9 cellular contexts compared by ENCODE assay signal in the genomic region with DNA sequence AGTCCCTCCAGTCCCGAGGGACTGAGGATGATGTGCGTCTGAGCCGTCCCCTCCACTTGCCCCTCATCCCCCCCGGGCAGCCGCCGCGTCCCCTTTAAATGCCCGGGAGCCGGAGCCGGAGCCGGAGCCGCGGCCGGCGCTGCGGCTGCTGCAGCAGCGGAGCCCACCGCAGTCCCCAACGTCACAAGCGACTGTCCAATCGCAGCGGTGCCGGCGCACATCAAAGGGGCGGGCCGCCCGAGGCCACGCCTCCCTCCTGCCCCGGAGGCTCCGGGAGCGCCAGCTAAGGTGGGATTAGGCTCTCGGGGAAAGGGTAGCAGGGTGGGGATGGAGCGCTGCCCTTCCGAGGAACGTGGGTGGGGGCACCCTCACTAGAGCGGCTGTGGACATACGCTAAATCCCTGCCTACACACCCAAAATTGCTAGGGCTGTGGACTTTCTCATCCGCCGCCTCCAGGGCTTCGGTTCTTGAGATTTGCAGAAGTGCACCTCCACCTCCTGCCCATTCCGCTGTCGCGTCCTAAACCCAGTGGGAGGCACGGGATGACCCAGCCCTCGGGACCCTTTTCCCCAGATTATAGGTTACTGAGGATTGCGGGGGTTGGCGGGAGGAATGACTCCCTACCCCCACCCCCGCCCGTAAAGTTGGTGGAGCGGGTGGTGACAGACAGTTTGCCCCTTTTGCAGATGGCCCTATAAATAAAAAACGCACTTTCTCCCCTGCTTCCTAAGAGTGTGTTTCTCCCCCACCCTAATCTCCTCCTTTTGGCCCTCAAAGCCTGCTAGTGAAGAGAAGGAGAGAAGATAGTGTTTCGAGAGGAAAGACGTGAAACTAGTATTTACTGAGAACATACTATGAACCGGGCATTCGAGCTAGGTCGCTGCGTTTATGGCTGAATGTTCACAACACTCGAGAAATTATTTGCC. TPM values are rescaled to one million over a fixed set of nuclear protein-coding genes. Genes with fewer than 3 reads are reported as not detected.
A peak's percentile ranks its signal among the peaks of the same experiment; 100 is the strongest.
DNase-seq lines count a peak whose midpoint lies in the region; ATAC-seq and TF ChIP-seq lines count a peak whose summit lies in the region.
"Had no signal": no experiment of that assay in that cellular context is flagged by ENCODE, and none has a peak within 500 bp of the region (broad histone marks: within the 10 kb centered on the region; RNA-seq: fewer than 3 reads in every experiment).

A gene with protein sequence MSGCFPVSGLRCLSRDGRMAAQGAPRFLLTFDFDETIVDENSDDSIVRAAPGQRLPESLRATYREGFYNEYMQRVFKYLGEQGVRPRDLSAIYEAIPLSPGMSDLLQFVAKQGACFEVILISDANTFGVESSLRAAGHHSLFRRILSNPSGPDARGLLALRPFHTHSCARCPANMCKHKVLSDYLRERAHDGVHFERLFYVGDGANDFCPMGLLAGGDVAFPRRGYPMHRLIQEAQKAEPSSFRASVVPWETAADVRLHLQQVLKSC (minus strand): TSS at position 152 of the 927 bp plus-strand sequence. CDS start 4,096 bp downstream, outside the sequence.

- H3K4me3 ChIP-seq in HUES48 (ENCODE audit: low read depth, low read length) (peak within 1 kb of the TSS; percentile 96), fibroblast of mammary gland (ENCODE audit: control insufficient read depth, low read depth, low read length) (peak within 1 kb of the TSS; percentile 72)

- intact Hi-C loops in natural killer cell (cut with micrococcal nuclease), result loop anchor here (1.0 kb wide), 1 partner anchor 13 kb away; no protein-coding TSS in a partner anchor

- peak within 1 kb of the TSS; percentile 91 for H3K4me3 Mint-ChIP-seq in natural killer cell
- H3K4me3 Mint-ChIP-seq in stimulated activated naive B cell treated with anti-CD40 and anti-IgM and Interleukin-4, amounts not matched to agents 10 μg/mL and 1 μg/mL and 100 μg/mL, for 72 hours, result peak within 1 kb of the TSS; percentile 83 to 89

- 0 out of 2 replicates have a peak, but pooled peaks cover 7% of the 10 kb centered on the region for H3K4me1 ChIP-seq in HUES48 (ENCODE audit: control insufficient read depth, insufficient read depth, low read length)

- peaks cover 50% of the 10 kb centered on the region for H3K27me3 ChIP-seq in HUES48 (ENCODE audit: control insufficient read depth, insufficient read depth, low read length)

- H3K27me3 Mint-ChIP-seq in natural killer cell (ENCODE audit: low read depth in 2 of 2), result no peaks in the 10 kb centered on the region
- peaks cover 23 to 40% of the 10 kb centered on the region in 2 donors for H3K27me3 Mint-ChIP-seq in stimulated activated naive B cell treated with anti-CD40 and anti-IgM and Interleukin-4, amounts not matched to agents 10 μg/mL and 1 μg/mL and 100 μg/mL, for 72 hours

- TF ChIP-seq CTCF in fibroblast of mammary gland (conservative IDR thresholded peaks at IDR 0.05; ENCODE audit: control insufficient read depth, insufficient read depth, low read depth, low read length), result no peak
- no peak for TF ChIP-seq CTCF in natural killer cell (IDR thresholded peaks at IDR 0.05)

- no peaks in the 10 kb centered on the region for H3K9me3 ChIP-seq in HUES48 (ENCODE audit: control insufficient read depth, insufficient read depth, low read length)

- H3K9ac ChIP-seq in HUES48 (ENCODE audit: low read depth, low read length), result no peak within 1 kb of the TSS

- DNase-seq in COLO668 (lab: John Stamatoyannopoulos, UW; ENCODE audit: unreplicated experiment) (peak; percentile 19), activated T-helper 1 cell treated with Interleukin-2 at 50 U/mL for 16 hours (ENCODE audit: low read depth) (peak; percentile 77), fibroblast of mammary gland (ENCODE audit: low read depth) (peak; percentile 68), natural killer cell (peak; percentile 88)
- DNase-seq in stimulated activated naive B cell treated with anti-CD40 and anti-IgM and Interleukin-4, amounts not matched to agents 10 μg/mL and 1 μg/mL and 100 μg/mL, for 72 hours, result peak; percentile 74

- peaks cover 18 to 49% of the 10 kb centered on the region in 2 donors for H3K4me1 Mint-ChIP-seq in natural killer cell
- peaks cover 6 to 46% of the 10 kb centered on the region in 2 donors for H3K4me1 Mint-ChIP-seq in stimulated activated naive B cell treated with anti-CD40 and anti-IgM and Interleukin-4, amounts not matched to agents 10 μg/mL and 1 μg/mL and 100 μg/mL, for 72 hours

- H3K27ac ChIP-seq in HUES48 (ENCODE audit: low read depth, low read length), result no peak within 1 kb of the TSS

- H3K36me3 ChIP-seq in HUES48 (ENCODE audit: control insufficient read depth, insufficient read depth, low read length), result no peaks in the 10 kb centered on the region

- ATAC-seq in GM21367 (IDR thresholded peaks at IDR 0.05; ENCODE audit: unreplicated experiment) (peak; percentile 64), natural killer cell (peak; percentile 91 to 95 (median 95))
- ATAC-seq in stimulated activated naive B cell treated with anti-CD40 and anti-IgM and Interleukin-4, amounts not matched to agents 10 μg/mL and 1 μg/mL and 100 μg/mL, for 72 hours (replicated peaks), result peak; percentile 90 to 94

- H3K9me3 Mint-ChIP-seq in natural killer cell, result no peaks in the 10 kb centered on the region
- no peaks in the 10 kb centered on the region for H3K9me3 Mint-ChIP-seq in stimulated activated naive B cell treated with anti-CD40 and anti-IgM and Interleukin-4, amounts not matched to agents 10 μg/mL and 1 μg/mL and 100 μg/mL, for 72 hours

- no peaks in the 10 kb centered on the region for H3K36me3 Mint-ChIP-seq in natural killer cell
- no peaks in the 10 kb centered on the region for H3K36me3 Mint-ChIP-seq in stimulated activated naive B cell treated with anti-CD40 and anti-IgM and Interleukin-4, amounts not matched to agents 10 μg/mL and 1 μg/mL and 100 μg/mL, for 72 hours

- peak within 1 kb of the TSS; percentile 35 to 59 for H3K27ac Mint-ChIP-seq in natural killer cell
- H3K27ac Mint-ChIP-seq in stimulated activated naive B cell treated with anti-CD40 and anti-IgM and Interleukin-4, amounts not matched to agents 10 μg/mL and 1 μg/mL and 100 μg/mL, for 72 hours, result peak within 1 kb of the TSS; percentile 31

TF ChIP-seq in PFSK-1, 5 proteins besides CTCF, POLR2A, EP300 and RAD21:
- TF ChIP-seq TAF1 (IDR thresholded peaks at IDR 0.05; ENCODE audit: borderline replicate concordance, insufficient read depth, low read length) (no peak), FOXP2 (optimal IDR thresholded peaks at IDR 0.05; ENCODE audit: borderline replicate concordance, extremely low read depth, extremely low read length, insufficient read depth) (peak; percentile 16)

RNA-seq across cellular contexts. Expression of the gene that starts here (rescaled TPM):
- polyA plus RNA-seq in PFSK-1 (2012; ENCODE audit: insufficient read length, low read depth), result not detected
- total RNA-seq in natural killer cell, result 1 to 10 TPM in 1 of 3 donors, not detected in 2; 1.7 TPM
- total RNA-seq: glomerular endothelial cell had no signal

Comparison
In these comparisons a context has a peak if more than half of its experiments do, and no peak if none do; other contexts are left out.
1. DNase-seq: peak in every context shown above with its lines; median percentile 88 in natural killer cell; 77 in activated T-helper 1 cell treated with Interleukin-2 at 50 U/mL for 16 hours; 74 in stimulated activated naive B cell treated with anti-CD40 and anti-IgM and Interleukin-4, amounts not matched to agents 10 μg/mL and 1 μg/mL and 100 μg/mL, for 72 hours; 68 in fibroblast of mammary gland; 19 in COLO668.